Comparison of ENCODE assay signal across 39 cellular contexts in the genomic region with DNA sequence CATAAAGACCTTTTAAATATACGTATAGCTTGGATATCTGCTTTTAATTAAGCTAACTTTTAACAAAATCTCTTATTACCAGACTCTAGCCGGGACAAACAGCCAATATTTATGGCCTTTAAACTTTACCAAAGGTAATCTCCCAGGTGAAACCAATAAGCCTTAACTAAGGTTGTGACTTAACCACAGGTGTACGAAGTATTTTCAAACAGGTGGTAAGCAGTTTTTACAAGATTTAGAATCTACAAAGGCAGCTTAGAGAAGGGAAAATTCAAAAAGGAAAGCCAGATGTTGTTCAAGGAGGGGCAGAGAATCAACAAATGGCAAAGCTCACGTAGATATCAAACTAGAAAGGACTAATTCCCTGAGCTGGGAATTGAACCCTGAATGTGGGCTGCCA. TPM values are rescaled to one million over a fixed set of nuclear protein-coding genes. Genes with fewer than 3 reads are reported as not detected.
"Had no signal": no experiment of that assay in that cellular context is flagged by ENCODE, and none has a peak within 500 bp of the region (broad histone marks: within the 10 kb centered on the region; RNA-seq: fewer than 3 reads in every experiment).

No MANE protein-coding gene starts in this region.

- H3K4me3 ChIP-seq: adrenal gland, body of pancreas, breast epithelium had no signal

- H3K4me3 Mint-ChIP-seq: activated B cell treated with CpG ODN at 0.5 μM for 24 hours; activated CD4-positive, alpha-beta memory T cell treated with anti-CD3 and anti-CD28 coated beads for 36 hours; activated CD4-positive, alpha-beta T cell treated with anti-CD3 and anti-CD28 coated beads, Interleukin-2, amount 10 ng/mL, durations not matched to agents 24 days and 14 days; activated CD8-positive, alpha-beta T cell treated with anti-CD3 and anti-CD28 coated beads for 36 hours; activated naive CD4-positive, alpha-beta T cell treated with anti-CD3 and anti-CD28 coated beads for 36 hours; activated naive CD8-positive, alpha-beta T cell treated with anti-CD3 and anti-CD28 coated beads for 36 hours; activated T-cell treated with anti-CD3 and anti-CD28 coated beads, Interleukin-2, amount 50 U/mL, for 4 hours; activated T-cell treated with anti-CD3 and anti-CD28 coated beads, Interleukin-2, amount 50 U/mL, for 72 hours; activated T-helper 1 cell treated with anti-CD3 and anti-CD28 coated beads, Interleukin-12 subunit alpha, Interleukin-12 subunit beta, Interleukin-2, Interleukin-4 antibody, amounts not matched to agents 30 ng/mL and 10 ng/mL and 1 ng/mL, durations not matched to agents 14 hours and 24 hours and 36 hours; activated T-helper 17 cell treated with anti-CD3 and anti-CD28 coated beads, Interleukin-2, amount 50 U/mL, for 72 hours; T-cell; T-helper 17 cell; T-helper 2 cell treated with Interferon-gamma antibody and Interleukin-4, amounts not matched to agents 5 μg/mL and 100 μg/mL, for 36 hours had no signal

- H3K36me3 Mint-ChIP-seq: activated CD4-positive, alpha-beta memory T cell treated with anti-CD3 and anti-CD28 coated beads for 36 hours; activated naive CD4-positive, alpha-beta T cell treated with anti-CD3 and anti-CD28 coated beads, Interleukin-2, amount 50 U/mL, for 72 hours; activated naive CD8-positive, alpha-beta T cell treated with anti-CD3 and anti-CD28 coated beads for 36 hours had no signal

- H3K9me3 Mint-ChIP-seq: activated B cell treated with CpG ODN at 0.5 μM for 24 hours; activated CD4-positive, alpha-beta memory T cell treated with anti-CD3 and anti-CD28 coated beads for 36 hours; activated CD4-positive, alpha-beta T cell treated with anti-CD3 and anti-CD28 coated beads, Interleukin-2, amount 10 ng/mL, durations not matched to agents 24 days and 14 days; activated CD8-positive, alpha-beta T cell treated with anti-CD3 and anti-CD28 coated beads for 36 hours; activated naive CD4-positive, alpha-beta T cell treated with anti-CD3 and anti-CD28 coated beads for 36 hours; activated naive CD4-positive, alpha-beta T cell treated with anti-CD3 and anti-CD28 coated beads, Interleukin-2, amount 50 U/mL, for 72 hours; activated naive CD8-positive, alpha-beta T cell treated with anti-CD3 and anti-CD28 coated beads for 36 hours; activated T-cell treated with anti-CD3 and anti-CD28 coated beads, Interleukin-2, amount 50 U/mL, for 4 hours; activated T-cell treated with anti-CD3 and anti-CD28 coated beads, Interleukin-2, amount 50 U/mL, for 72 hours; activated T-helper 1 cell treated with anti-CD3 and anti-CD28 coated beads, Interleukin-12 subunit alpha, Interleukin-12 subunit beta, Interleukin-2, Interleukin-4 antibody, amounts not matched to agents 30 ng/mL and 10 ng/mL and 1 ng/mL, durations not matched to agents 14 hours and 24 hours and 36 hours; activated T-helper 17 cell treated with anti-CD3 and anti-CD28 coated beads, Interleukin-2, amount 50 U/mL, for 72 hours; T-cell; T-helper 2 cell treated with Interferon-gamma antibody and Interleukin-4, amounts not matched to agents 5 μg/mL and 100 μg/mL, for 36 hours had no signal

- H3K27ac Mint-ChIP-seq: activated B cell treated with CpG ODN at 0.5 μM for 24 hours; activated CD4-positive, alpha-beta memory T cell treated with anti-CD3 and anti-CD28 coated beads for 36 hours; activated CD4-positive, alpha-beta T cell treated with anti-CD3 and anti-CD28 coated beads, Interleukin-2, amount 10 ng/mL, durations not matched to agents 24 days and 14 days; activated CD8-positive, alpha-beta T cell treated with anti-CD3 and anti-CD28 coated beads for 36 hours; activated naive CD4-positive, alpha-beta T cell treated with anti-CD3 and anti-CD28 coated beads for 36 hours; activated naive CD4-positive, alpha-beta T cell treated with anti-CD3 and anti-CD28 coated beads, Interleukin-2, amount 50 U/mL, for 72 hours; activated naive CD8-positive, alpha-beta T cell treated with anti-CD3 and anti-CD28 coated beads for 36 hours; activated T-cell treated with anti-CD3 and anti-CD28 coated beads, Interleukin-2, amount 50 U/mL, for 72 hours; activated T-helper 1 cell treated with anti-CD3 and anti-CD28 coated beads, Interleukin-12 subunit alpha, Interleukin-12 subunit beta, Interleukin-2, Interleukin-4 antibody, amounts not matched to agents 30 ng/mL and 10 ng/mL and 1 ng/mL, durations not matched to agents 14 hours and 24 hours and 36 hours; activated T-helper 17 cell treated with anti-CD3 and anti-CD28 coated beads, Interleukin-2, amount 50 U/mL, for 72 hours; T-cell; T-helper 17 cell; T-helper 2 cell treated with Interferon-gamma antibody and Interleukin-4, amounts not matched to agents 5 μg/mL and 100 μg/mL, for 36 hours had no signal

- DNase-seq: activated B cell treated with CpG ODN at 0.5 μM for 24 hours; activated CD4-positive, alpha-beta memory T cell treated with anti-CD3 and anti-CD28 coated beads for 36 hours; activated CD4-positive, alpha-beta T cell treated with anti-CD3 and anti-CD28 coated beads for 4 hours; activated CD4-positive, alpha-beta T cell treated with anti-CD3 and anti-CD28 coated beads, Interleukin-2, amount 10 ng/mL, durations not matched to agents 24 days and 14 days; activated CD4-positive, alpha-beta T cell treated with anti-CD3 and anti-CD28 coated beads, Interleukin-2, amount 50 U/mL, for 1 hour; activated CD4-positive, alpha-beta T cell treated with anti-CD3 and anti-CD28 coated beads, Interleukin-2, amount 50 U/mL, for 4 hours; activated CD4-positive, CD25-positive, alpha-beta regulatory T cell treated with anti-CD3 and anti-CD28 coated beads, Interleukin-2, amount 50 U/mL, for 72 hours; activated CD8-positive, alpha-beta memory T cell treated with anti-CD3 and anti-CD28 coated beads, Interleukin-2, amount 50 U/mL, for 4 hours; activated CD8-positive, alpha-beta T cell treated with anti-CD3 and anti-CD28 coated beads for 36 hours; activated effector memory CD4-positive, alpha-beta T cell treated with anti-CD3 and anti-CD28 coated beads, Interleukin-2, amount 50 U/mL, for 16 hours; activated gamma-delta T cell treated with Interleukin-2 at 50 U/mL for 16 hours; activated naive CD4-positive, alpha-beta T cell; activated naive CD4-positive, alpha-beta T cell treated with anti-CD3 and anti-CD28 coated beads for 36 hours; activated naive CD4-positive, alpha-beta T cell treated with anti-CD3 and anti-CD28 coated beads, Interleukin-2, amount 50 U/mL, for 16 hours; activated naive CD8-positive, alpha-beta T cell treated with anti-CD3 and anti-CD28 coated beads for 36 hours; activated T-cell treated with anti-CD3 and anti-CD28 coated beads for 4 hours; activated T-cell treated with anti-CD3 and anti-CD28 coated beads, Interleukin-2, amount 50 U/mL, for 1 hour; activated T-cell treated with anti-CD3 and anti-CD28 coated beads, Interleukin-2, amount 50 U/mL, for 4 hours; activated T-cell treated with anti-CD3 and anti-CD28 coated beads, Interleukin-2, amount 50 U/mL, for 72 hours; adrenal gland; amniotic stem cell; aorta; body of pancreas; brain microvascular endothelial cell; central memory CD4-positive, alpha-beta T cell; T-cell; T-helper 17 cell; T-helper 9 cell had no signal

- H3K27me3 ChIP-seq: body of pancreas, breast epithelium had no signal

- H3K36me3 ChIP-seq: adrenal gland, brain microvascular endothelial cell, breast epithelium had no signal

- H3K4me1 Mint-ChIP-seq: activated B cell treated with CpG ODN at 0.5 μM for 24 hours; activated CD4-positive, alpha-beta T cell treated with anti-CD3 and anti-CD28 coated beads, Interleukin-2, amount 10 ng/mL, durations not matched to agents 24 days and 14 days; activated naive CD8-positive, alpha-beta T cell treated with anti-CD3 and anti-CD28 coated beads for 36 hours; activated T-helper 17 cell treated with anti-CD3 and anti-CD28 coated beads, Interleukin-2, amount 50 U/mL, for 72 hours; T-cell had no signal

- H3K4me1 ChIP-seq: adrenal gland, body of pancreas, breast epithelium had no signal

- H3K27ac ChIP-seq: adrenal gland, body of pancreas, brain microvascular endothelial cell, breast epithelium, VCaP had no signal

RNA-seq across cellular contexts. Expression of gene WFDC2, which starts 15.8 kb away (rescaled TPM):
- total RNA-seq: activated CD4-positive, alpha-beta T cell treated with anti-CD3 and anti-CD28 coated beads, Interleukin-2, amount 10 ng/mL, durations not matched to agents 24 days and 14 days; activated CD8-positive, alpha-beta memory T cell treated with anti-CD3 and anti-CD28 coated beads for 36 hours; activated T-helper 1 cell treated with anti-CD3 and anti-CD28 coated beads, Interleukin-12 subunit alpha, Interleukin-12 subunit beta, Interleukin-2, Interleukin-4 antibody, amounts not matched to agents 30 ng/mL and 10 ng/mL and 1 ng/mL, durations not matched to agents 14 hours and 24 hours and 36 hours had no signal

RNA-seq across cellular contexts. Expression of gene SPINT3, which starts 30.0 kb away (rescaled TPM):
- total RNA-seq: activated B cell treated with CpG ODN at 0.5 μM for 24 hours; activated CD4-positive, alpha-beta memory T cell treated with anti-CD3 and anti-CD28 coated beads for 36 hours; activated CD4-positive, alpha-beta T cell treated with anti-CD3 and anti-CD28 coated beads, Interleukin-2, amount 10 ng/mL, durations not matched to agents 24 days and 14 days; activated CD8-positive, alpha-beta memory T cell treated with anti-CD3 and anti-CD28 coated beads for 36 hours; activated CD8-positive, alpha-beta T cell treated with anti-CD3 and anti-CD28 coated beads for 36 hours; activated naive CD4-positive, alpha-beta T cell treated with anti-CD3 and anti-CD28 coated beads for 36 hours; activated naive CD4-positive, alpha-beta T cell treated with anti-CD3 and anti-CD28 coated beads, Interleukin-2, amount 50 U/mL, for 72 hours; activated naive CD8-positive, alpha-beta T cell treated with anti-CD3 and anti-CD28 coated beads for 36 hours; activated T-cell treated with anti-CD3 and anti-CD28 coated beads, Interleukin-2, amount 50 U/mL, for 4 hours; activated T-cell treated with anti-CD3 and anti-CD28 coated beads, Interleukin-2, amount 50 U/mL, for 72 hours; activated T-helper 1 cell treated with anti-CD3 and anti-CD28 coated beads, Interleukin-12 subunit alpha, Interleukin-12 subunit beta, Interleukin-2, Interleukin-4 antibody, amounts not matched to agents 30 ng/mL and 10 ng/mL and 1 ng/mL, durations not matched to agents 14 hours and 24 hours and 36 hours; activated T-helper 17 cell treated with anti-CD3 and anti-CD28 coated beads, Interleukin-2, amount 50 U/mL, for 72 hours; adrenal gland; aorta; astrocyte; body of pancreas; breast epithelium; cardiac septum; cerebellum; T-cell; T-helper 1 cell treated with Interleukin-12 subunit alpha and Interleukin-12 subunit beta and Interleukin-4 antibody, amounts not matched to agents 30 ng/mL and 1 ng/mL, for 36 hours; T-helper 17 cell had no signal
- polyA plus RNA-seq: adrenal gland, aorta had no signal

RNA-seq across cellular contexts. Expression of gene WFDC6, which starts 53.9 kb away (rescaled TPM):
- total RNA-seq: activated B cell treated with CpG ODN at 0.5 μM for 24 hours; activated CD4-positive, alpha-beta memory T cell treated with anti-CD3 and anti-CD28 coated beads for 36 hours; activated CD4-positive, alpha-beta T cell treated with anti-CD3 and anti-CD28 coated beads, Interleukin-2, amount 10 ng/mL, durations not matched to agents 24 days and 14 days; activated CD8-positive, alpha-beta memory T cell treated with anti-CD3 and anti-CD28 coated beads for 36 hours; activated CD8-positive, alpha-beta T cell treated with anti-CD3 and anti-CD28 coated beads for 36 hours; activated naive CD4-positive, alpha-beta T cell treated with anti-CD3 and anti-CD28 coated beads for 36 hours; activated naive CD4-positive, alpha-beta T cell treated with anti-CD3 and anti-CD28 coated beads, Interleukin-2, amount 50 U/mL, for 72 hours; activated naive CD8-positive, alpha-beta T cell treated with anti-CD3 and anti-CD28 coated beads for 36 hours; activated T-cell treated with anti-CD3 and anti-CD28 coated beads, Interleukin-2, amount 50 U/mL, for 4 hours; activated T-cell treated with anti-CD3 and anti-CD28 coated beads, Interleukin-2, amount 50 U/mL, for 72 hours; activated T-helper 1 cell treated with anti-CD3 and anti-CD28 coated beads, Interleukin-12 subunit alpha, Interleukin-12 subunit beta, Interleukin-2, Interleukin-4 antibody, amounts not matched to agents 30 ng/mL and 10 ng/mL and 1 ng/mL, durations not matched to agents 14 hours and 24 hours and 36 hours; activated T-helper 17 cell treated with anti-CD3 and anti-CD28 coated beads, Interleukin-2, amount 50 U/mL, for 72 hours; adrenal gland; aorta; astrocyte; body of pancreas; breast epithelium; cardiac septum; cerebellum; T-cell; T-helper 1 cell treated with Interleukin-12 subunit alpha and Interleukin-12 subunit beta and Interleukin-4 antibody, amounts not matched to agents 30 ng/mL and 1 ng/mL, for 36 hours; T-helper 17 cell had no signal
- polyA plus RNA-seq: adrenal gland, aorta had no signal
